Comparison of ENCODE assay signal across 1 cellular context in genomic region chr13:40770934-40771618, GRCh38.
TF ChIP-seq lines count a peak whose summit lies in the region.

Gene MRPS31, minus strand, starts transcription at chr13:40771190. Its CDS starts 54 bp downstream, at chr13:40771136.

TF ChIP-seq in HepG2, 621 proteins besides CTCF, POLR2A, EP300 and RAD21 (continued from another document):
- TF ChIP-seq PREB (CRISPR knock-in tag; IDR thresholded peaks at IDR 0.05) = no peak
- no peak for TF ChIP-seq PLSCR1 (CRISPR knock-in tag; IDR thresholded peaks at IDR 0.05; ENCODE audit: borderline replicate concordance)
- peak; percentile 95 for TF ChIP-seq SALL2 (CRISPR knock-in tag; IDR thresholded peaks at IDR 0.05)
- TF ChIP-seq DZIP1 (CRISPR knock-in tag; IDR thresholded peaks at IDR 0.05) = no peak; the same call in 1 of the 2 replicates
- no peak for TF ChIP-seq SMARCE1 (IDR thresholded peaks at IDR 0.05; ENCODE audit: borderline replicate concordance)
- no peak for TF ChIP-seq ZNF674 (CRISPR knock-in tag; IDR thresholded peaks at IDR 0.05; ENCODE audit: low read depth)
- TF ChIP-seq FIP1L1 (IDR thresholded peaks at IDR 0.05; ENCODE audit: borderline replicate concordance, insufficient read depth, low read depth, low read length) = 0 out of 2 replicates have a peak, but pooled peaks have one; percentile 79
- TF ChIP-seq ASH2L (IDR thresholded peaks at IDR 0.05; ENCODE audit: insufficient read length, low read depth, low read length) = peak; percentile 100
- TF ChIP-seq DMAP1 (CRISPR knock-in tag; IDR thresholded peaks at IDR 0.05) = peak; percentile 88
- TF ChIP-seq ZNF3 (CRISPR knock-in tag; IDR thresholded peaks at IDR 0.05) = 0 out of 2 replicates have a peak, but pooled peaks have one; percentile 26
- peak; percentile 54; the same call in 1 of the 2 replicates for TF ChIP-seq HNRNPUL1 (IDR thresholded peaks at IDR 0.05; ENCODE audit: low read depth, low read length)
- TF ChIP-seq ZNF326 (CRISPR knock-in tag; IDR thresholded peaks at IDR 0.05; ENCODE audit: borderline replicate concordance) = no peak
- no peak; the same call in 1 of the 2 replicates for TF ChIP-seq SAFB2 (CRISPR knock-in tag; IDR thresholded peaks at IDR 0.05; ENCODE audit: borderline replicate concordance, low read depth)
- TF ChIP-seq ZSCAN30 (CRISPR knock-in tag; IDR thresholded peaks at IDR 0.05) = peak; percentile 95
- no peak for TF ChIP-seq NFATC3 (CRISPR knock-in tag; IDR thresholded peaks at IDR 0.05)
- TF ChIP-seq GTF3A (CRISPR knock-in tag; conservative IDR thresholded peaks at IDR 0.05) = peak; percentile 91
- TF ChIP-seq ZNF101 (CRISPR knock-in tag; IDR thresholded peaks at IDR 0.05; ENCODE audit: borderline replicate concordance, low read depth) = no peak
- peak; percentile 5; the same call in 1 of the 2 replicates for TF ChIP-seq NFE2 (CRISPR knock-in tag; IDR thresholded peaks at IDR 0.05)
- peak; percentile 45; the same call in 1 of the 2 replicates for TF ChIP-seq WIZ (CRISPR knock-in tag; IDR thresholded peaks at IDR 0.05)
- no peak for TF ChIP-seq HDAC6 (IDR thresholded peaks at IDR 0.05; ENCODE audit: low read depth, low read length)
- TF ChIP-seq TBP (CRISPR knock-in tag; IDR thresholded peaks at IDR 0.05) = 0 out of 2 replicates have a peak, but pooled peaks have one; percentile 76
- TF ChIP-seq DNMT3B (CRISPR knock-in tag; conservative IDR thresholded peaks at IDR 0.05) = no peak
- TF ChIP-seq BCLAF1 (IDR thresholded peaks at IDR 0.05) = no peak
- peak; percentile 62 for TF ChIP-seq ZNF605 (CRISPR knock-in tag; IDR thresholded peaks at IDR 0.05)
- peak; percentile 94 for TF ChIP-seq ARID4A (CRISPR knock-in tag; IDR thresholded peaks at IDR 0.05; ENCODE audit: borderline replicate concordance)
- TF ChIP-seq FLYWCH1 (CRISPR knock-in tag; IDR thresholded peaks at IDR 0.05) = no peak
- TF ChIP-seq NFIB (CRISPR knock-in tag; IDR thresholded peaks at IDR 0.05; ENCODE audit: borderline replicate concordance) = no peak
- peak; percentile 84 for TF ChIP-seq TEAD3 (CRISPR knock-in tag; optimal IDR thresholded peaks at IDR 0.05; ENCODE audit: borderline replicate concordance)
- TF ChIP-seq ZFP36L2 (CRISPR knock-in tag; IDR thresholded peaks at IDR 0.05) = no peak
- peak; percentile 94 for TF ChIP-seq HNF1B (CRISPR knock-in tag; IDR thresholded peaks at IDR 0.05)
- peak; percentile 69 for TF ChIP-seq RERE (CRISPR knock-in tag; IDR thresholded peaks at IDR 0.05; ENCODE audit: low read depth)
- peak; percentile 83 for TF ChIP-seq RBM39 (IDR thresholded peaks at IDR 0.05; ENCODE audit: low read depth, low read length, poor library complexity, severe bottlenecking)
